ENCODE assay signal across 18 cellular contexts in genomic region chr1:236259043-236259442, GRCh38. TPM values are rescaled to one million over a fixed set of nuclear protein-coding genes. Genes with fewer than 3 reads are reported as not detected.
A peak's percentile ranks its signal among the peaks of the same experiment; 100 is the strongest.
DNase-seq lines count a peak whose midpoint lies in the region; ATAC-seq and TF ChIP-seq lines count a peak whose summit lies in the region.
"Had no signal": no experiment of that assay in that cellular context is flagged by ENCODE, and none has a peak within 500 bp of the region (broad histone marks: within the 10 kb centered on the region; RNA-seq: fewer than 3 reads in every experiment).

No MANE protein-coding gene starts in this region.

- peaks cover 20% of the 10 kb centered on the region for H3K9me3 ChIP-seq in DND-41 (ENCODE audit: insufficient read depth, low read length, severe bottlenecking)
- H3K9me3 ChIP-seq in mesenchymal stem cell (ENCODE audit: control insufficient read depth, low read length) = peaks cover 40% of the 10 kb centered on the region
- H3K9me3 ChIP-seq: BE2C had no signal

- no peak overlapping the region for H2BK120ac ChIP-seq in mesenchymal stem cell (ENCODE audit: low read depth, low read length)

- H3K18ac ChIP-seq in mesenchymal stem cell (ENCODE audit: low read depth in 1 of 2, low read length in 2 of 2) = no peak overlapping the region

- H4K8ac ChIP-seq in mesenchymal stem cell (ENCODE audit: low read length) = no peak overlapping the region

- H3K36me3 Mint-ChIP-seq in activated naive CD8-positive, alpha-beta T cell = peaks cover 45% of the 10 kb centered on the region
- peaks cover 51% of the 10 kb centered on the region for H3K36me3 Mint-ChIP-seq in activated naive CD8-positive, alpha-beta T cell treated with anti-CD3 and anti-CD28 coated beads for 36 hours
- H3K36me3 Mint-ChIP-seq in activated CD4-positive, alpha-beta memory T cell treated with anti-CD3 and anti-CD28 coated beads for 36 hours = peaks cover 52% of the 10 kb centered on the region

- no peak for TF ChIP-seq CTCF in DND-41 (IDR thresholded peaks at IDR 0.05; ENCODE audit: borderline replicate concordance, extremely low read depth, low read length, poor library complexity, severe bottlenecking)

- H3K14ac ChIP-seq in mesenchymal stem cell (ENCODE audit: low read length in 2 of 2) = no peak overlapping the region

- CTCF ChIA-PET in activated CD4-positive, alpha-beta memory T cell treated with anti-CD3 and anti-CD28 coated beads for 36 hours (lab: Charles Lee) = no interaction called here

- no peak overlapping the region for H2BK5ac ChIP-seq in mesenchymal stem cell (ENCODE audit: low read depth, low read length, poor library complexity, severe bottlenecking)

- H3K9me3 Mint-ChIP-seq in activated naive CD8-positive, alpha-beta T cell (ENCODE audit: low read depth) = peaks cover 35% of the 10 kb centered on the region
- H3K9me3 Mint-ChIP-seq in activated naive CD8-positive, alpha-beta T cell treated with anti-CD3 and anti-CD28 coated beads for 36 hours = peaks cover 41% of the 10 kb centered on the region
- H3K9me3 Mint-ChIP-seq in activated CD4-positive, alpha-beta memory T cell treated with anti-CD3 and anti-CD28 coated beads for 36 hours = peaks cover 50% of the 10 kb centered on the region

- H3K4me1 Mint-ChIP-seq in activated naive CD8-positive, alpha-beta T cell (ENCODE audit: low read depth) = peaks cover 34% of the 10 kb centered on the region
- peaks cover 16% of the 10 kb centered on the region for H3K4me1 Mint-ChIP-seq in activated naive CD8-positive, alpha-beta T cell treated with anti-CD3 and anti-CD28 coated beads for 36 hours
- peaks cover 15% of the 10 kb centered on the region for H3K4me1 Mint-ChIP-seq in activated CD4-positive, alpha-beta memory T cell treated with anti-CD3 and anti-CD28 coated beads for 36 hours (ENCODE audit: low read depth)
- H3K4me1 Mint-ChIP-seq: GM23338, H9 had no signal

- H3K4me1 ChIP-seq in DND-41 (ENCODE audit: insufficient read depth, low read length) (no peaks in the 10 kb centered on the region), mesenchymal stem cell (ENCODE audit: control insufficient read depth, insufficient read depth, low read depth, low read length) (no peaks in the 10 kb centered on the region)
- H3K4me1 ChIP-seq: BE2C; BLaER1 treated with 17β-estradiol and CSF1 and Interleukin-3, amounts not matched to agents 10 nM and 100 nM had no signal

- H2AFZ ChIP-seq in DND-41 (ENCODE audit: low read depth, low read length) = no peak overlapping the region
- H2AFZ ChIP-seq in mesenchymal stem cell (ENCODE audit: low read depth, low read length) = no peak overlapping the region
- H2AFZ ChIP-seq: GM23338 had no signal

- H3K9ac ChIP-seq in DND-41 (ENCODE audit: low read depth, low read length) = no peak overlapping the region
- H3K9ac ChIP-seq in mesenchymal stem cell (ENCODE audit: low read length) = no peak overlapping the region
- H3K9ac ChIP-seq: BLaER1 treated with 17β-estradiol and CSF1 and Interleukin-3, amounts not matched to agents 10 nM and 100 nM had no signal

- H3K4me3 Mint-ChIP-seq in activated naive CD8-positive, alpha-beta T cell = no peak overlapping the region
- H3K4me3 Mint-ChIP-seq in activated naive CD8-positive, alpha-beta T cell treated with anti-CD3 and anti-CD28 coated beads for 36 hours = no peak overlapping the region
- no peak overlapping the region for H3K4me3 Mint-ChIP-seq in activated CD4-positive, alpha-beta memory T cell treated with anti-CD3 and anti-CD28 coated beads for 36 hours
- H3K4me3 Mint-ChIP-seq: CD14-positive monocyte; CD8-positive, alpha-beta memory T cell; GM23338; H9 had no signal

- H3K27ac ChIP-seq in DND-41 (ENCODE audit: low read length) (no peak overlapping the region), mesenchymal stem cell (ENCODE audit: low read length, poor library complexity, severe bottlenecking) (no peak overlapping the region)
- H3K27ac ChIP-seq: 22Rv1; BLaER1 treated with 17β-estradiol and CSF1 and Interleukin-3, amounts not matched to agents 10 nM and 100 nM had no signal

- H2BK12ac ChIP-seq in mesenchymal stem cell (ENCODE audit: low read length in 2 of 2) = no peak overlapping the region

- no peak overlapping the region for H3K23ac ChIP-seq in mesenchymal stem cell (ENCODE audit: low read length in 2 of 2)

- no peak overlapping the region for H2BK15ac ChIP-seq in mesenchymal stem cell (ENCODE audit: low read depth, poor library complexity, severe bottlenecking)

- no peaks in the 10 kb centered on the region for H4K20me1 ChIP-seq in DND-41 (ENCODE audit: insufficient read depth, low read length)

- no peak overlapping the region for H3K4ac ChIP-seq in mesenchymal stem cell (ENCODE audit: low read depth in 1 of 2, low read length in 2 of 2)

- H3K4me3 ChIP-seq in DND-41 (ENCODE audit: low read depth in 1 of 2, low read length in 2 of 2) (no peak overlapping the region), mesenchymal stem cell (ENCODE audit: insufficient read depth in 1 of 2, low read depth in 1 of 2, low read length in 2 of 2) (no peak overlapping the region)
- H3K4me3 ChIP-seq: GM23338 had no signal

- no peak overlapping the region for H2AK5ac ChIP-seq in mesenchymal stem cell (ENCODE audit: low read length, severe bottlenecking)

- no peak overlapping the region for H3K4me2 ChIP-seq in DND-41 (ENCODE audit: insufficient read depth, low read length)
- H3K4me2 ChIP-seq in mesenchymal stem cell (ENCODE audit: low read length, poor library complexity, severe bottlenecking) = no peak overlapping the region
- H3K4me2 ChIP-seq: BLaER1 treated with 17β-estradiol and CSF1 and Interleukin-3, amounts not matched to agents 10 nM and 100 nM; GM23338 had no signal

- H4K91ac ChIP-seq in mesenchymal stem cell (ENCODE audit: low read length) = no peak overlapping the region

- POLR2A ChIA-PET in activated CD4-positive, alpha-beta memory T cell treated with anti-CD3 and anti-CD28 coated beads for 36 hours (lab: Charles Lee) = no interaction called here

- no peaks in the 10 kb centered on the region for H3K79me2 ChIP-seq in DND-41 (ENCODE audit: insufficient read depth, low read length)

- H3K36me3 ChIP-seq in DND-41 (ENCODE audit: insufficient read depth, low read length) (peaks cover 11% of the 10 kb centered on the region; the same call in 1 of the 2 replicates), mesenchymal stem cell (ENCODE audit: control insufficient read depth in 1 of 2, insufficient read depth in 2 of 2, low read depth in 1 of 2, low read length in 2 of 2) (no peaks in the 10 kb centered on the region)
- H3K36me3 ChIP-seq: BE2C had no signal

- no CpG with 5 or more reads among the region's 1 CpG for whole genome bisulfite sequencing in mesenchymal stem cell

- H3K27ac Mint-ChIP-seq in activated naive CD8-positive, alpha-beta T cell = peak overlapping the region; percentile 42
- no peak overlapping the region for H3K27ac Mint-ChIP-seq in activated naive CD8-positive, alpha-beta T cell treated with anti-CD3 and anti-CD28 coated beads for 36 hours
- no peak overlapping the region for H3K27ac Mint-ChIP-seq in activated CD4-positive, alpha-beta memory T cell treated with anti-CD3 and anti-CD28 coated beads for 36 hours
- H3K27ac Mint-ChIP-seq: CD14-positive monocyte, GM23338, H9 had no signal

- intact Hi-C loops in activated CD4-positive, alpha-beta memory T cell treated with anti-CD3 and anti-CD28 coated beads for 36 hours (cut with micrococcal nuclease) = no loop called here

- H3K27me3 Mint-ChIP-seq in activated naive CD8-positive, alpha-beta T cell = no peaks in the 10 kb centered on the region
- H3K27me3 Mint-ChIP-seq in activated naive CD8-positive, alpha-beta T cell treated with anti-CD3 and anti-CD28 coated beads for 36 hours = no peaks in the 10 kb centered on the region
- no peaks in the 10 kb centered on the region for H3K27me3 Mint-ChIP-seq in activated CD4-positive, alpha-beta memory T cell treated with anti-CD3 and anti-CD28 coated beads for 36 hours
- H3K27me3 Mint-ChIP-seq: CD8-positive, alpha-beta memory T cell had no signal

- 0 out of 3 replicates have a peak, but pooled peaks have one; percentile 29 for ATAC-seq in DND-41 (ENCODE audit: insufficient read depth, low read depth)
- ATAC-seq: GM23338, HCT116 had no signal

- H3K27me3 ChIP-seq in DND-41 (ENCODE audit: insufficient read depth, low read length, poor library complexity) (no peaks in the 10 kb centered on the region), mesenchymal stem cell (ENCODE audit: control insufficient read depth in 1 of 2, insufficient read depth in 1 of 2, low read length in 2 of 2) (no peaks in the 10 kb centered on the region)
- H3K27me3 ChIP-seq: BE2C; BLaER1 treated with 17β-estradiol and CSF1 and Interleukin-3, amounts not matched to agents 10 nM and 100 nM had no signal

- no peak for DNase-seq in activated naive CD8-positive, alpha-beta T cell treated with anti-CD3 and anti-CD28 coated beads for 36 hours
- DNase-seq in DND-41 = no peak
- DNase-seq in central memory CD4-positive, alpha-beta T cell = peak; percentile 5
- no peak for DNase-seq in NCI-H187 (lab: John Stamatoyannopoulos, UW)
- DNase-seq in activated CD4-positive, alpha-beta memory T cell treated with anti-CD3 and anti-CD28 coated beads for 36 hours = no peak
- DNase-seq in mesenchymal stem cell = no peak
- no peak for DNase-seq in SIG-M5 treated with dmso at 0.1 percent for 504 hours (lab: John Stamatoyannopoulos, UW; ENCODE audit: unreplicated experiment)
- DNase-seq: BE2C, DMS53, DMS79 treated with DMSO at 0.1 percent for 48 hours, H9 had no signal

- H3K79me1 ChIP-seq in mesenchymal stem cell (replicated peaks; ENCODE audit: low read length, poor library complexity, severe bottlenecking) = peaks cover 6% of the 10 kb centered on the region

RNA-seq across cellular contexts. Expression of gene ERO1B, which starts 22.7 kb away (rescaled TPM):
- total RNA-seq in activated naive CD8-positive, alpha-beta T cell treated with anti-CD3 and anti-CD28 coated beads for 36 hours = 1 to 10 TPM; 2.8 to 3.7 TPM
- 1 to 10 TPM; 2.7 to 2.9 TPM for total RNA-seq in activated CD4-positive, alpha-beta memory T cell treated with anti-CD3 and anti-CD28 coated beads for 36 hours
- 3.1 TPM for polyA plus RNA-seq in mesenchymal stem cell (2013, experiment 1 of 2)
- polyA plus RNA-seq in mesenchymal stem cell (2013, experiment 2 of 2) = 3.2 TPM
